In the genomic region with DNA sequence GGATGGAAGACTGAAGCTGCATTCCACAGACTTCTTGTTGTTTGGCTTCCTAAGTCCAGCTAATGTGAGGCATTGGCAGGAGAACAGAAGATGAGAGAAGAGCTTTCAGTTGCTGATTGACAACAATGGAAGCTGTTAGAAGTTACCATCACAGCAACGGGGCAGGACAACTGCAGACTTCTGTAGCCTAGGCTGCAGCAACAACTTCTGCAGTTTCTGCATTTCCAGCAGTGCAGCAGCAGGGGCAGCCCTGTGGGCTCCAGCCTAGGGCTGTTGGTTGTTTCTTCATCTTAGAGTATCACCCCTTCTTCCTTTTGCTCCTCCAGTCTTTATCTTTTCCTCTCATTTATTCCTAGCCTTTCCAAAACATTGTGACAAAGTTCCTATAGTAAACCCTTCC, we compare ENCODE assay signal across 14 cellular contexts.
"Had no signal": no experiment of that assay in that cellular context is flagged by ENCODE, and none has a peak within 500 bp of the region (broad histone marks: within the 10 kb centered on the region; RNA-seq: fewer than 3 reads in every experiment).

No MANE protein-coding gene starts in this region.

- H3K9me3 ChIP-seq: body of pancreas had no signal

- H3K27me3 ChIP-seq: body of pancreas had no signal

- H3K4me1 ChIP-seq: body of pancreas, parathyroid adenoma had no signal

- H3K9ac ChIP-seq: parathyroid adenoma had no signal

- H3K79me2 ChIP-seq: parathyroid adenoma had no signal

- H3K4me3 ChIP-seq: body of pancreas, skin epidermis had no signal

- H2AFZ ChIP-seq: parathyroid adenoma had no signal

- DNase-seq: activated CD4-positive, alpha-beta T cell treated with anti-CD3 and anti-CD28 coated beads for 48 hours; amniotic stem cell; body of pancreas; central memory CD4-positive, alpha-beta T cell; cortex of kidney; effector memory CD4-positive, alpha-beta T cell; hypothalamus; immature natural killer cell; left cardiac atrium; retina; WERI-Rb-1 had no signal

- H3K36me3 ChIP-seq: WERI-Rb-1 had no signal

- H3K27ac ChIP-seq: body of pancreas, epithelial cell of prostate, parathyroid adenoma, skin epidermis, WERI-Rb-1 had no signal
